ENCODE assay signal across 13 cellular contexts in the genomic region with DNA sequence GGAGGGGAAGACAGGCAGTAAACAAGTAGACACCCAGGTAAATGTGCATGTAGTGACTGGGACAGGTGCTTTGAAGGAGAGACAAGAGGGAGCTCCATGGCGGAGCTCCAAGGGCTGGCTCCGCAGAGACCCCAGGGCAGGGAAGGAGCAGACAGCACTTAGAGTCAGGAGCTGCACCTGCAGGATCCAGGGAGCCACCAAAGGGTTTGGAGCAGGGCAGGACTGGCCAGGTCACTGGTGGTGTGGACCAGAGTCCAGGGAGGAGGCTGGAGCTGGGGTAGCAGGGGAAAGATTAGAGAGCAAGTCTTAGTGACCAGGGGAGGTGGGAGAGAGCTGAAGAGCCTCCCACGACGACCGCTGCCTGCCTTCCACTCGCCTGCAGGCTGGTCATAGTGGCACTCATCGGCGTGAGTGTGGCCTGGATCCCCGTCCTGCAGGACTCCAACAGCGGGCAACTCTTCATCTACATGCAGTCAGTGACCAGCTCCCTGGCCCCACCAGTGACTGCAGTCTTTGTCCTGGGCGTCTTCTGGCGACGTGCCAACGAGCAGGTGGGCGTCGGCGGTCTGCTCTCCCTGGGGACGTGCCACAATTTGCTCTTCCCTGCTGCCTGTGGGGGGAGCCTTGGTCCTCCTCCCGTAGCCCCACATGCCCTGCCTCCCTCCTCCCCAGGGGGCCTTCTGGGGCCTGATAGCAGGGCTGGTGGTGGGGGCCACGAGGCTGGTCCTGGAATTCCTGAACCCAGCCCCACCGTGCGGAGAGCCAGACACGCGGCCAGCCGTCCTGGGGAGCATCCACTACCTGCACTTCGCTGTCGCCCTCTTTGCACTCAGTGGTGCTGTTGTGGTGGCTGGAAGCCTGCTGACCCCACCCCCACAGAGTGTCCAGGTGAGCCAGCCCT. TPM values are rescaled to one million over a fixed set of nuclear protein-coding genes. Genes with fewer than 3 reads are reported as not detected.
DNase-seq lines count a peak whose midpoint lies in the region; ATAC-seq, FAIRE-seq and TF ChIP-seq lines count a peak whose summit lies in the region.
"Had no signal": no experiment of that assay in that cellular context is flagged by ENCODE, and none has a peak within 500 bp of the region (broad histone marks: within the 10 kb centered on the region; RNA-seq: fewer than 3 reads in every experiment).

No MANE protein-coding gene starts in this region.

- ATAC-seq in CD4-positive, alpha-beta T cell (ENCODE audit: poor library complexity) = no peak
- peak; percentile 32 for ATAC-seq in HepG2

- TF ChIP-seq CTCF in CD4-positive, alpha-beta T cell (IDR thresholded peaks at IDR 0.05) = no peak
- TF ChIP-seq CTCF in GM06990 (IDR thresholded peaks at IDR 0.05; ENCODE audit: insufficient read depth, low read length, poor library complexity, severe bottlenecking) (no peak), HepG2 (CRISPR knock-in tag; IDR thresholded peaks at IDR 0.05) (0 out of 2 replicates have a peak, but pooled peaks have one; percentile 19), brain microvascular endothelial cell (IDR thresholded peaks at IDR 0.05; ENCODE audit: low read depth, low read length, missing control alignments) (no peak)

- no peak overlapping the region for H3K4me3 ChIP-seq in GM06990 (replicated peaks; ENCODE audit: low read depth, low read length)
- peak overlapping the region in 1 of 3 experiments; percentile 35; a peak in 1 of 6 replicates for H3K4me3 ChIP-seq in HepG2 (replicated peaks in 1 of 3; ENCODE audit: insufficient read depth in 1 of 3, low read depth in 2 of 3, low read length in 3 of 3)
- H3K4me3 ChIP-seq in brain microvascular endothelial cell (ENCODE audit: low read depth, low read length) = no peak overlapping the region
- H3K4me3 ChIP-seq: dorsolateral prefrontal cortex had no signal

- TF ChIP-seq RAD21 in HepG2 (CRISPR knock-in tag; IDR thresholded peaks at IDR 0.05) = no peak

- FAIRE-seq in HepG2 (lab: Jason Lieb, UNC) = no peak

- POLR2A ChIA-PET in CD4-positive, alpha-beta T cell (lab: Charles Lee) = interaction anchor here (1.5 kb wide), 1 partner anchor 64 kb away, joined by 4 read pairs; no protein-coding TSS in a partner anchor
- POLR2A ChIA-PET in HepG2 (lab: Yijun Ruan, JAX) = interaction anchor here (1.9 kb wide), 1 partner anchor 13 kb away, joined by 11 read pairs; no protein-coding TSS in a partner anchor

- no TSS peak for BruUV-seq in HepG2 (replicated peaks; lab: Mats Ljungman, UMichigan)

- no peaks in the 10 kb centered on the region for H3K9me3 Mint-ChIP-seq in CD4-positive, alpha-beta T cell
- H3K9me3 Mint-ChIP-seq in activated CD4-positive, alpha-beta T cell treated with anti-CD3 and anti-CD28 coated beads, Interleukin-2, amount 10 ng/mL, durations not matched to agents 24 days and 14 days = no peaks in the 10 kb centered on the region

- peaks cover 59% of the 10 kb centered on the region for H3K4me1 ChIP-seq in HepG2 (ENCODE audit: insufficient read depth, low read length)

- intact Hi-C loops in CD4-positive, alpha-beta T cell (cut with DNase I, micrococcal nuclease) = loop anchor here in 1 of 2 experiments (10.0 kb wide), 1 partner anchor 194 kb away; no protein-coding TSS in a partner anchor
- intact Hi-C loops in HepG2 (cut with micrococcal nuclease; ENCODE audit: unreplicated experiment) = no loop called here
- intact Hi-C loops in activated CD4-positive, alpha-beta T cell treated with anti-CD3 and anti-CD28 coated beads, Interleukin-2, amount 10 ng/mL, durations not matched to agents 24 days and 14 days (cut with micrococcal nuclease) = no loop called here

- no peaks in the 10 kb centered on the region for H3K27me3 Mint-ChIP-seq in CD4-positive, alpha-beta T cell
- H3K27me3 Mint-ChIP-seq in activated CD4-positive, alpha-beta T cell treated with anti-CD3 and anti-CD28 coated beads, Interleukin-2, amount 10 ng/mL, durations not matched to agents 24 days and 14 days = no peaks in the 10 kb centered on the region

- DNase-seq in CD4-positive, alpha-beta T cell = peak in 1 of 10 experiments; percentile 32
- DNase-seq in GM06990 (ENCODE audit: extremely low read depth, insufficient read length) = peak; percentile 39
- DNase-seq in NCI-H82 (lab: John Stamatoyannopoulos, UW) = peak; percentile 94
- no peak for DNase-seq in HepG2 (ENCODE audit: low spot score)
- DNase-seq in SIG-M5 treated with dmso at 0.1 percent for 504 hours (lab: John Stamatoyannopoulos, UW; ENCODE audit: unreplicated experiment) = no peak
- DNase-seq in activated CD4-positive, alpha-beta T cell treated with anti-CD3 and anti-CD28 coated beads, Interleukin-2, amount 10 ng/mL, durations not matched to agents 24 days and 14 days = no peak
- no peak for DNase-seq in brain microvascular endothelial cell
- DNase-seq: activated CD8-positive, alpha-beta memory T cell treated with anti-CD3 and anti-CD28 coated beads, Interleukin-2, amount 50 U/mL, for 48 hours; anterior cingulate cortex; DMS153; foreskin fibroblast; NCI-H2081 treated with DMSO at 0.1 percent for 48 hours had no signal

- H3K9ac ChIP-seq in HepG2 (ENCODE audit: insufficient read depth, low read depth, low read length) = no peak overlapping the region

- H3K79me2 ChIP-seq in HepG2 (ENCODE audit: insufficient read depth, low read length) = no peaks in the 10 kb centered on the region

- in situ Hi-C loops in HepG2 (cut with HindIII; ENCODE audit: extremely low pct_ligation_motif_present, low pct_unique_long_range_greater_than_20kb) (no loop called here), brain microvascular endothelial cell (cut with HindIII; ENCODE audit: low pct_ligation_motif_present, low sequenced_read_pairs) (no loop called here)

- peaks cover 31% of the 10 kb centered on the region for H3K4me1 Mint-ChIP-seq in CD4-positive, alpha-beta T cell (ENCODE audit: low read depth)
- H3K4me1 Mint-ChIP-seq in activated CD4-positive, alpha-beta T cell treated with anti-CD3 and anti-CD28 coated beads, Interleukin-2, amount 10 ng/mL, durations not matched to agents 24 days and 14 days = peaks cover 6% of the 10 kb centered on the region

- no peak overlapping the region for H3K4me3 Mint-ChIP-seq in CD4-positive, alpha-beta T cell
- H3K4me3 Mint-ChIP-seq in activated CD4-positive, alpha-beta T cell treated with anti-CD3 and anti-CD28 coated beads, Interleukin-2, amount 10 ng/mL, durations not matched to agents 24 days and 14 days = no peak overlapping the region

- peaks cover 18% of the 10 kb centered on the region for H3K36me3 ChIP-seq in GM06990 (ENCODE audit: control insufficient read depth, insufficient read depth, low read length)
- H3K36me3 ChIP-seq in HepG2 (replicated peaks in 1 of 2; ENCODE audit: control insufficient read depth in 1 of 2, insufficient read depth in 2 of 2, low read length in 2 of 2) = no peaks in the 10 kb centered on the region
- no peaks in the 10 kb centered on the region for H3K36me3 ChIP-seq in brain microvascular endothelial cell (replicated peaks)

- no peaks in the 10 kb centered on the region for H3K9me3 ChIP-seq in CD4-positive, alpha-beta T cell (ENCODE audit: control insufficient read depth, low read length)
- H3K9me3 ChIP-seq in HepG2 (ENCODE audit: low read length) = no peaks in the 10 kb centered on the region

- peak overlapping the region; percentile 47 for H3K4me2 ChIP-seq in HepG2 (ENCODE audit: low read depth, low read length)

- CTCF ChIA-PET in CD4-positive, alpha-beta T cell (lab: Charles Lee) = interaction anchor here (1.1 kb wide), 1 partner anchor 58 kb away, joined by 3 read pairs; no protein-coding TSS in a partner anchor
- CTCF ChIA-PET in HepG2 (lab: Yijun Ruan, JAX; ENCODE audit: low intra/inter-chr PET ratio, low total read pairs) = no interaction called here

- H2AFZ ChIP-seq in HepG2 (ENCODE audit: low read length) = no peak overlapping the region

- no peaks in the 10 kb centered on the region for H3K27me3 ChIP-seq in CD4-positive, alpha-beta T cell (ENCODE audit: control insufficient read depth, insufficient read depth, low read length)
- H3K27me3 ChIP-seq in GM06990 (replicated peaks; ENCODE audit: control insufficient read depth, insufficient read depth, low read length) (no peaks in the 10 kb centered on the region; the same call in 1 of the 2 replicates), HepG2 (ENCODE audit: control insufficient read depth in 1 of 2, insufficient read depth in 2 of 2, low read length in 2 of 2) (peaks cover 4 to 32% of the 10 kb centered on the region in 2 experiments; a peak in 3 of 5 replicates), brain microvascular endothelial cell (replicated peaks) (peaks cover 2% of the 10 kb centered on the region)

- WGBS in HepG2 (ENCODE audit: low lambda C conversion rate) = 22% methylated on average over 12 of the region's 27 CpGs

- H3K36me3 Mint-ChIP-seq in CD4-positive, alpha-beta T cell (ENCODE audit: low read depth) = peaks cover 39% of the 10 kb centered on the region
- peaks cover 10% of the 10 kb centered on the region for H3K36me3 Mint-ChIP-seq in activated CD4-positive, alpha-beta T cell treated with anti-CD3 and anti-CD28 coated beads, Interleukin-2, amount 10 ng/mL, durations not matched to agents 24 days and 14 days (ENCODE audit: low read depth)

- TF ChIP-seq POLR2A in HepG2 (IDR thresholded peaks at IDR 0.05; ENCODE audit: insufficient read depth in 1 of 2, low read depth in 2 of 2, low read length in 2 of 2) = no peak

- no peaks in the 10 kb centered on the region for H4K20me1 ChIP-seq in HepG2 (ENCODE audit: insufficient read depth, low read length)

- H3K27ac ChIP-seq in CD4-positive, alpha-beta T cell (ENCODE audit: low read depth, low read length) = no peak overlapping the region
- no peak overlapping the region for H3K27ac ChIP-seq in HepG2 (ENCODE audit: extremely low read length, insufficient read depth, low read length)
- no peak overlapping the region for H3K27ac ChIP-seq in brain microvascular endothelial cell
- H3K27ac ChIP-seq: dorsolateral prefrontal cortex had no signal

- peak overlapping the region; percentile 57 for H3K27ac Mint-ChIP-seq in CD4-positive, alpha-beta T cell
- H3K27ac Mint-ChIP-seq in activated CD4-positive, alpha-beta T cell treated with anti-CD3 and anti-CD28 coated beads, Interleukin-2, amount 10 ng/mL, durations not matched to agents 24 days and 14 days = no peak overlapping the region

- TF ChIP-seq EP300 in HepG2 (IDR thresholded peaks at IDR 0.05; ENCODE audit: low read depth in 2 of 2, low read length in 2 of 2) = no peak
- no peak for TF ChIP-seq EP300 in HepG2 (CRISPR knock-in tag; IDR thresholded peaks at IDR 0.05; ENCODE audit: borderline replicate concordance)

RNA-seq across cellular contexts. Expression of a gene that starts 14.7 kb away (rescaled TPM):
- total RNA-seq in CD4-positive, alpha-beta T cell = 1 to 10 TPM; 2.9 to 3.0 TPM
- total RNA-seq in HepG2 (2016; rRNA removed; fragmentation: Illumina TruSeq; extraction: Trizol) = 14.0 and 18.6 TPM in 2 replicates
- 3.1 and 3.2 TPM in 2 replicates for total RNA-seq in HepG2 (2016; cell fraction: cytosol; rRNA removed; fragmentation: Illumina TruSeq; extraction: Trizol; ENCODE audit: low read depth)
- total RNA-seq in HepG2 (2016; cell fraction: insoluble cytoplasmic fraction; rRNA removed; fragmentation: Illumina TruSeq; extraction: Trizol) = 11.3 and 19.1 TPM in 2 replicates
- total RNA-seq in HepG2 (2016; cell fraction: membrane; rRNA removed; fragmentation: Illumina TruSeq; extraction: Trizol) = 8.0 and 8.1 TPM in 2 replicates
- 19.9 and 21.9 TPM in 2 replicates for total RNA-seq in HepG2 (2016; cell fraction: nucleus; rRNA removed; fragmentation: Illumina TruSeq; extraction: Trizol)
- 13.7 and 21.2 TPM in 2 replicates for polyA plus RNA-seq in HepG2 (2011; rRNA removed)
- polyA plus RNA-seq in HepG2 (2011; cell fraction: cytosol; rRNA removed) = 9.8 and 12.5 TPM in 2 replicates
- polyA plus RNA-seq in HepG2 (2011; cell fraction: nucleus; rRNA removed) = 62.7 and 63.6 TPM in 2 replicates
- polyA plus RNA-seq in HepG2 (2012) = 9.6 and 14.4 TPM in 2 replicates
- polyA plus RNA-seq in HepG2 (2016; cell fraction: cytosol; fragmentation: Illumina TruSeq; extraction: Trizol; ENCODE audit: low read depth) = 1.4 and 1.5 TPM in 2 replicates
- 10.4 and 12.3 TPM in 2 replicates for polyA plus RNA-seq in HepG2 (2016; cell fraction: insoluble cytoplasmic fraction; fragmentation: Illumina TruSeq; extraction: Trizol; ENCODE audit: low read depth)
- polyA plus RNA-seq in HepG2 (2016; cell fraction: membrane; fragmentation: Illumina TruSeq; extraction: Trizol; ENCODE audit: low read depth) = 4.1 and 4.4 TPM in 2 replicates
- polyA plus RNA-seq in HepG2 (2016; cell fraction: nucleus; fragmentation: Illumina TruSeq; extraction: Trizol; ENCODE audit: insufficient read depth, low read depth) = 43.0 and 45.0 TPM in 2 replicates
- 18.2 and 34.3 TPM in 2 replicates for polyA minus RNA-seq in HepG2 (2011; rRNA and poly(A)+ RNA removed; ENCODE audit: low replicate concordance)
- 14.7 and 14.9 TPM in 2 replicates for polyA minus RNA-seq in HepG2 (2011; cell fraction: cytosol; rRNA and poly(A)+ RNA removed)
- 24.2 and 25.2 TPM in 2 replicates for polyA minus RNA-seq in HepG2 (2011; cell fraction: nucleus; rRNA and poly(A)+ RNA removed)
- total RNA-seq in activated CD4-positive, alpha-beta T cell treated with anti-CD3 and anti-CD28 coated beads, Interleukin-2, amount 10 ng/mL, durations not matched to agents 24 days and 14 days = 15.7 and 17.8 TPM in 2 replicates

RNA-seq across cellular contexts. Expression of a gene that starts 27.5 kb away (rescaled TPM):
- total RNA-seq in CD4-positive, alpha-beta T cell = 10 to 100 TPM; 20.1 to 20.4 TPM
- total RNA-seq in HepG2 (2016; rRNA removed; fragmentation: Illumina TruSeq; extraction: Trizol) = 0.77 and 0.90 TPM in 2 replicates
- total RNA-seq in HepG2 (2016; cell fraction: cytosol; rRNA removed; fragmentation: Illumina TruSeq; extraction: Trizol; ENCODE audit: low read depth) = 0.10 and 0.35 TPM in 2 replicates
- 0.76 and 1.1 TPM in 2 replicates for total RNA-seq in HepG2 (2016; cell fraction: insoluble cytoplasmic fraction; rRNA removed; fragmentation: Illumina TruSeq; extraction: Trizol)
- total RNA-seq in HepG2 (2016; cell fraction: membrane; rRNA removed; fragmentation: Illumina TruSeq; extraction: Trizol) = 0.31 and 0.69 TPM in 2 replicates
- total RNA-seq in HepG2 (2016; cell fraction: nucleus; rRNA removed; fragmentation: Illumina TruSeq; extraction: Trizol) = 0.31 and 0.60 TPM in 2 replicates
- polyA plus RNA-seq in HepG2 (2011; rRNA removed) = 1.6 and 1.7 TPM in 2 replicates
- 0.79 and 2.2 TPM in 2 replicates for polyA plus RNA-seq in HepG2 (2011; cell fraction: cytosol; rRNA removed)
- polyA plus RNA-seq in HepG2 (2011; cell fraction: nucleus; rRNA removed) = 1.8 and 2.6 TPM in 2 replicates
- 0.37 and 0.85 TPM in 2 replicates for polyA plus RNA-seq in HepG2 (2012)
- 0.12 and 0.14 TPM in 2 replicates for polyA plus RNA-seq in HepG2 (2016; cell fraction: cytosol; fragmentation: Illumina TruSeq; extraction: Trizol; ENCODE audit: low read depth)
- polyA plus RNA-seq in HepG2 (2016; cell fraction: insoluble cytoplasmic fraction; fragmentation: Illumina TruSeq; extraction: Trizol; ENCODE audit: low read depth) = 0.44 and 0.88 TPM in 2 replicates
- 0.29 and 0.35 TPM in 2 replicates for polyA plus RNA-seq in HepG2 (2016; cell fraction: membrane; fragmentation: Illumina TruSeq; extraction: Trizol; ENCODE audit: low read depth)
- 1.00 and 1.2 TPM in 2 replicates for polyA plus RNA-seq in HepG2 (2016; cell fraction: nucleus; fragmentation: Illumina TruSeq; extraction: Trizol; ENCODE audit: insufficient read depth, low read depth)
- 0.16 and 2.7 TPM in 2 replicates for polyA minus RNA-seq in HepG2 (2011; rRNA and poly(A)+ RNA removed; ENCODE audit: low replicate concordance)
- 0.49 and 0.79 TPM in 2 replicates for polyA minus RNA-seq in HepG2 (2011; cell fraction: cytosol; rRNA and poly(A)+ RNA removed)
- 0.75 and 0.90 TPM in 2 replicates for polyA minus RNA-seq in HepG2 (2011; cell fraction: nucleus; rRNA and poly(A)+ RNA removed)
- total RNA-seq in activated CD4-positive, alpha-beta T cell treated with anti-CD3 and anti-CD28 coated beads, Interleukin-2, amount 10 ng/mL, durations not matched to agents 24 days and 14 days = 9.2 and 9.7 TPM in 2 replicates

Comparison
In these comparisons a context has a peak if more than half of its experiments do, and no peak if none do; other contexts are left out.
1. DNase-seq: peak in GM06990 (single experiment) and NCI-H82 (single experiment); none in HepG2 (single experiment), SIG-M5 treated with dmso at 0.1 percent for 504 hours (single experiment), activated CD4-positive, alpha-beta T cell treated with anti-CD3 and anti-CD28 coated beads, Interleukin-2, amount 10 ng/mL, durations not matched to agents 24 days and 14 days (single experiment) and brain microvascular endothelial cell (single experiment).